1 cellular context compared by ENCODE assay signal in the genomic region with DNA sequence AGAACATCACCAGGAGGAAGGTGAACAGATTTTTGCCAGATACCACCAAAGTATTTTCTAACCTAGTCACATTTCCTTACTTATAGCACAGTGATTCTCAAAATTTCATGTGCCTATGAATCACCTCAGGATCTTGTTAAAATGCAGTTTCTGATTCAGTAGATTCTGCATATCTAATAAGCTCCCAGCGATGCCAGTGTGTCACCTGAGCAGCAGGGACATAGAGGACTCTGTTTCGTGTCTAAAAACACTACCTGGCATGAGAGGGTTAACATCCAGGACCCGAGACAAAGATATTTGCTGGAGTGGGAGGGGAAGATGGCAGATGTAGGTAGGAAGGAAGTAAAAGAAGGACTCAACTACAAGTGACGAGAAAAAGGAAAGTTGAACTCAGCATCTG.
TF ChIP-seq lines count a peak whose summit lies in the region.

No MANE protein-coding gene starts in this region.

TF ChIP-seq in H1, 55 proteins besides CTCF, POLR2A, EP300 and RAD21:
- TF ChIP-seq NANOG (IDR thresholded peaks at IDR 0.05; ENCODE audit: insufficient read depth, low read depth, low read length, poor library complexity, severe bottlenecking) (no peak), BACH1 (IDR thresholded peaks at IDR 0.05; ENCODE audit: low read length) (no peak), RNF2 (IDR thresholded peaks at IDR 0.05; ENCODE audit: borderline replicate concordance, low read depth, low read length, missing control alignments, poor library complexity, severe bottlenecking) (no peak), FOSL1 (IDR thresholded peaks at IDR 0.05; ENCODE audit: insufficient read depth, low read depth, low read length) (no peak), TCF12 (IDR thresholded peaks at IDR 0.05; ENCODE audit: low read depth, low read length) (no peak), RFX5 (IDR thresholded peaks at IDR 0.05; ENCODE audit: borderline replicate concordance, low read depth, low read length) (no peak), CTBP2 (IDR thresholded peaks at IDR 0.05; ENCODE audit: borderline replicate concordance, insufficient read depth, insufficient read length, low read length) (no peak), JUN (IDR thresholded peaks at IDR 0.05; ENCODE audit: low read depth, low read length) (no peak), CEBPB (IDR thresholded peaks at IDR 0.05; ENCODE audit: low read depth, low read length) (no peak), KDM4A (IDR thresholded peaks at IDR 0.05; ENCODE audit: low read depth, low read length, severe bottlenecking) (no peak), EZH2 (IDR thresholded peaks at IDR 0.05; ENCODE audit: low read depth, low read length, severe bottlenecking) (no peak), ATF2 (IDR thresholded peaks at IDR 0.05; ENCODE audit: low read length) (no peak), SIRT6 (IDR thresholded peaks at IDR 0.05; ENCODE audit: low read length) (no peak)
TF ChIP-seq in H1: peak in this region for 0.
